In the genomic region with DNA sequence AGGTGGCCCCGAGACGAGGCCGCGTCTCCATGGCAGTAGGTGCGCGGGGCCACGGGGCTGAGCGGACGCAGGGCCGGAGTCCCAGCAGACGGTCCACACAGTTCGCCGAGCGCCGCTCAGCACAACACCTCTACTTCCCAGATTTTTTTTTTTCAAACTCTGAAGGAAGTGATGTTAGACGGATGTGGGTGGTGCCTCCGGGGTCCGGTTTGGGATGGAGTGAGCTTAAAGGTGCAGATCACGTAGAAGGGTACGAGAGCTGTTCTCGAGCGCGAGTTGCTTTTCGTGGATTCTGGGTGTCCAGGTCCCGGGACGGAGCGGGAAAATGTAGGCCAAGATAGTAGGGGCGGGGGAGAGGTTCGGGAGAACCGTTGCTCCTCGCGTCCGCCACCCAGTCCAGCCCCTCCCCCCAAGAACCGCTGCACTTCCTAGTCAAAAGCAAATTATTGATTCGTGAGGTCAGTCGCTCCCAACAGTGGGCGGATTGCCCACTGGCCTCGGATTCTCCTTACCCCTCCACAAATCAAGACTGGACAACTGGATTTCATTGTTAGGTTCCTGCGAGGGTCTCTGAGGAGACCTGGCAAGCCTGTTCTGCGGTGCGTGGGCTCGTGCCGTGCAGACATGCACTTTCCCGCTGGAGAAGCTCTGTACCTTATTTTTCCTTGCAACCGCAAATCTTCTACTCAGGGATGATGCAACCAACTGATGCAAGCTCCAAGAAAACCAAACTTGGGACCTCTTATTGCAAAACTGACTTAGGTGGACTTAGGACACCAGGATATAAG, we compare ENCODE assay signal across 1 cellular context.
A peak's percentile ranks its signal among the peaks of the same experiment; 100 is the strongest.
TF ChIP-seq lines count a peak whose summit lies in the region.

TSS of gene TXNDC12 (minus strand) at position 126 of the 788 bp plus-strand sequence. CDS start at position 31, 95 bp downstream.

TF ChIP-seq in HepG2, 621 proteins besides CTCF, POLR2A, EP300 and RAD21 (continued from another document):
- TF ChIP-seq, protein P1, sequence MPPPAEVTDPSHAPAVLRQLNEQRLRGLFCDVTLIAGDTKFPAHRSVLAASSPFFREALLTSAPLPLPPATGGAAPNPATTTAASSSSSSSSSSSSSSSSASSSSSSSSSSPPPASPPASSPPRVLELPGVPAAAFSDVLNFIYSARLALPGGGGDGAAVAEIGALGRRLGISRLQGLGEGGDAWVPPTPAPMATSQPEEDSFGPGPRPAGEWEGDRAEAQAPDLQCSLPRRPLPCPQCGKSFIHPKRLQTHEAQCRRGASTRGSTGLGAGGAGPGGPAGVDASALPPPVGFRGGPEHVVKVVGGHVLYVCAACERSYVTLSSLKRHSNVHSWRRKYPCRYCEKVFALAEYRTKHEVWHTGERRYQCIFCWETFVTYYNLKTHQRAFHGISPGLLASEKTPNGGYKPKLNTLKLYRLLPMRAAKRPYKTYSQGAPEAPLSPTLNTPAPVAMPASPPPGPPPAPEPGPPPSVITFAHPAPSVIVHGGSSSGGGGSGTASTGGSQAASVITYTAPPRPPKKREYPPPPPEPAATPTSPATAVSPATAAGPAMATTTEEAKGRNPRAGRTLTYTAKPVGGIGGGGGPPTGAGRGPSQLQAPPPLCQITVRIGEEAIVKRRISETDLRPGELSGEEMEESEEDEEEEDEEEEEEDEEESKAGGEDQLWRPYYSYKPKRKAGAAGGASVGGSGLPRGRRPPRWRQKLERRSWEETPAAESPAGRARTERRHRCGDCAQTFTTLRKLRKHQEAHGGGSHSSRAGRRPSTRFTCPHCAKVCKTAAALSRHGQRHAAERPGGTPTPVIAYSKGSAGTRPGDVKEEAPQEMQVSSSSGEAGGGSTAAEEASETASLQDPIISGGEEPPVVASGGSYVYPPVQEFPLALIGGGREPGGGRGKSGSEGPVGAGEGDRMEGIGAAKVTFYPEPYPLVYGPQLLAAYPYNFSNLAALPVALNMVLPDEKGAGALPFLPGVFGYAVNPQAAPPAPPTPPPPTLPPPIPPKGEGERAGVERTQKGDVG (CRISPR knock-in tag; IDR thresholded peaks at IDR 0.05; ENCODE audit: borderline replicate concordance): no peak
- TF ChIP-seq ZNF790 (CRISPR knock-in tag; IDR thresholded peaks at IDR 0.05; ENCODE audit: borderline replicate concordance) (no peak; the same call in 1 of the 2 replicates), SIN3A (IDR thresholded peaks at IDR 0.05; ENCODE audit: borderline replicate concordance, low read depth, low read length) (peak; percentile 85)
TF ChIP-seq in HepG2: peak in this region for 281.
